Comparison of ENCODE assay signal across 29 cellular contexts in genomic region chrX:107556967-107557366, GRCh38.
"Had no signal": no experiment of that assay in that cellular context is flagged by ENCODE, and none has a peak within 500 bp of the region (broad histone marks: within the 10 kb centered on the region; RNA-seq: fewer than 3 reads in every experiment).

No MANE protein-coding gene starts in this region.

- H3K9me3 ChIP-seq: adrenal gland, body of pancreas, colonic mucosa, esophagus squamous epithelium, gastroesophageal sphincter, heart right ventricle had no signal

- H3K27ac ChIP-seq: adrenal gland, body of pancreas, colonic mucosa, epithelial cell of prostate, esophagus squamous epithelium, gastroesophageal sphincter, heart right ventricle, WERI-Rb-1 had no signal

- H3K27me3 ChIP-seq: body of pancreas, colonic mucosa, esophagus squamous epithelium, gastroesophageal sphincter had no signal

- FAIRE-seq: endometrium, endothelial cell of umbilical vein had no signal

- H3K36me3 ChIP-seq: adrenal gland, colonic mucosa, esophagus squamous epithelium, gastroesophageal sphincter, heart right ventricle, WERI-Rb-1 had no signal

- ATAC-seq: activated CD4-positive, CD25-positive, alpha-beta regulatory T cell treated with anti-CD3 and anti-CD28 coated beads, Interleukin-2, amount 50 U/mL, for 24 hours; activated CD8-positive, alpha-beta T cell treated with anti-CD3 and anti-CD28 coated beads for 36 hours; activated naive CD8-positive, alpha-beta T cell treated with anti-CD3 and anti-CD28 coated beads, Interleukin-2, amount 50 U/mL, for 24 hours; activated T-cell treated with anti-CD3 and anti-CD28 coated beads, Interleukin-2, amount 50 U/mL, for 4 hours; body of pancreas; gastroesophageal sphincter; heart right ventricle; T-helper 17 cell had no signal

- DNase-seq: activated B cell treated with CpG ODN at 0.5 μM for 24 hours; activated CD4-positive, alpha-beta T cell treated with anti-CD3 and anti-CD28 coated beads for 48 hours; activated CD4-positive, alpha-beta T cell treated with anti-CD3 and anti-CD28 coated beads, Interleukin-2, amount 50 U/mL, for 1 hour; activated CD4-positive, alpha-beta T cell treated with anti-CD3 and anti-CD28 coated beads, Interleukin-2, amount 50 U/mL, for 48 hours; activated CD8-positive, alpha-beta memory T cell treated with anti-CD3 and anti-CD28 coated beads for 24 hours; activated CD8-positive, alpha-beta T cell treated with anti-CD3 and anti-CD28 coated beads for 36 hours; activated effector memory CD4-positive, alpha-beta T cell treated with anti-CD3 and anti-CD28 coated beads, Interleukin-2, amount 50 U/mL, for 16 hours; activated naive CD4-positive, alpha-beta T cell treated with anti-CD3 and anti-CD28 coated beads for 36 hours; activated naive CD8-positive, alpha-beta T cell treated with anti-CD3 and anti-CD28 coated beads for 36 hours; activated naive CD8-positive, alpha-beta T cell treated with anti-CD3 and anti-CD28 coated beads, Interleukin-2, amount 50 U/mL, for 24 hours; activated T-cell treated with anti-CD3 and anti-CD28 coated beads, Interleukin-2, amount 50 U/mL, for 4 hours; adrenal gland; amygdala; aorta; body of pancreas; caudate nucleus; colonic mucosa; effector CD8-positive, alpha-beta T cell; esophagus squamous epithelium; foreskin melanocyte; heart right ventricle; T-helper 17 cell; T1000; WERI-Rb-1 had no signal

- H3K4me1 ChIP-seq: adrenal gland, body of pancreas, colonic mucosa, esophagus squamous epithelium, gastroesophageal sphincter, heart right ventricle had no signal

- H3K4me3 ChIP-seq: adrenal gland, body of pancreas, colonic mucosa, esophagus squamous epithelium, gastroesophageal sphincter, heart right ventricle had no signal
